Comparison of ENCODE assay signal across 26 cellular contexts in genomic region chr1:101008229-101008628, GRCh38. TPM values are rescaled to one million over a fixed set of nuclear protein-coding genes. Genes with fewer than 3 reads are reported as not detected.
DNase-seq lines count a peak whose midpoint lies in the region; ATAC-seq, FAIRE-seq and TF ChIP-seq lines count a peak whose summit lies in the region.
"Had no signal": no experiment of that assay in that cellular context is flagged by ENCODE, and none has a peak within 500 bp of the region (broad histone marks: within the 10 kb centered on the region; RNA-seq: fewer than 3 reads in every experiment).

No MANE protein-coding gene starts in this region.

- 85% methylated on average over 2 of the region's 2 CpGs for WGBS in K562 (ENCODE audit: insufficient coverage, low coverage, missing lambda C conversion rate)

- no TSS peak for BruUV-seq in K562 (replicated peaks; lab: Mats Ljungman, UMichigan)

- no peaks in the 10 kb centered on the region for H4K20me1 ChIP-seq in K562 (replicated peaks; ENCODE audit: control insufficient read depth, insufficient read depth, low read length)
- H4K20me1 ChIP-seq: BLaER1 treated with 17β-estradiol and CSF1 and Interleukin-3, amounts not matched to agents 10 nM and 100 nM had no signal

- no peaks in the 10 kb centered on the region for H3K9me3 ChIP-seq in SK-N-MC (ENCODE audit: low read depth, low read length)
- no peaks in the 10 kb centered on the region for H3K9me3 ChIP-seq in K562 (replicated peaks; ENCODE audit: control insufficient read depth, insufficient read depth, low read depth, low read length)
- H3K9me3 ChIP-seq: BLaER1 treated with 17β-estradiol and CSF1 and Interleukin-3, amounts not matched to agents 10 nM and 100 nM; SK-N-SH had no signal

- POLR2A ChIA-PET in K562 (lab: Yijun Ruan, JAX), result no interaction called here

- TF ChIP-seq EP300 in K562 (IDR thresholded peaks at IDR 0.05; ENCODE audit: low read length), result no peak

- no peak for TF ChIP-seq RAD21 in K562 (CRISPR knock-in tag; conservative IDR thresholded peaks at IDR 0.05 in 1 of 2, IDR thresholded peaks at IDR 0.05 in 1 of 2)

- H3K79me2 ChIP-seq in K562 (ENCODE audit: control insufficient read depth, insufficient read depth, low read length), result no peaks in the 10 kb centered on the region

- H3K36me3 Mint-ChIP-seq in stimulated activated memory B cell treated with anti-CD40 and anti-IgM and Interleukin-4, amounts not matched to agents 10 μg/mL and 1 μg/mL and 100 μg/mL, for 72 hours, result peaks cover 52% of the 10 kb centered on the region

- in situ Hi-C loops in K562 (cut with MboI), result no loop called here

- TF ChIP-seq POLR2A in K562 (conservative IDR thresholded peaks at IDR 0.05), result no peak

- H3K9me1 ChIP-seq in K562 (ENCODE audit: control insufficient read depth, insufficient read depth, low read length), result no peaks in the 10 kb centered on the region

- H2AFZ ChIP-seq in K562 (ENCODE audit: low read depth, low read length), result no peak overlapping the region

- H3K4me3 Mint-ChIP-seq in stimulated activated memory B cell treated with anti-CD40 and anti-IgM and Interleukin-4, amounts not matched to agents 10 μg/mL and 1 μg/mL and 100 μg/mL, for 72 hours, result no peak overlapping the region
- H3K4me3 Mint-ChIP-seq: CD4-positive, alpha-beta T cell had no signal

- H3K9ac ChIP-seq in SK-N-MC (ENCODE audit: insufficient read length) (no peak overlapping the region), K562 (ENCODE audit: insufficient read depth in 1 of 2, low read depth in 2 of 2, low read length in 2 of 2) (no peak overlapping the region)
- H3K9ac ChIP-seq: BLaER1 treated with 17β-estradiol and CSF1 and Interleukin-3, amounts not matched to agents 10 nM and 100 nM; SK-N-SH had no signal

- no peak for FAIRE-seq in K562 (lab: Jason Lieb, UNC)
- FAIRE-seq: GM12892, H54 had no signal

- H3K27me3 ChIP-seq in K562 (ENCODE audit: control insufficient read depth in 2 of 2, insufficient read depth in 2 of 2, low read length in 2 of 2), result no peaks in the 10 kb centered on the region
- H3K27me3 ChIP-seq: BLaER1 treated with 17β-estradiol and CSF1 and Interleukin-3, amounts not matched to agents 10 nM and 100 nM had no signal

- peaks cover 15% of the 10 kb centered on the region for H3K4me1 Mint-ChIP-seq in stimulated activated memory B cell treated with anti-CD40 and anti-IgM and Interleukin-4, amounts not matched to agents 10 μg/mL and 1 μg/mL and 100 μg/mL, for 72 hours

- H3K27me3 Mint-ChIP-seq in stimulated activated memory B cell treated with anti-CD40 and anti-IgM and Interleukin-4, amounts not matched to agents 10 μg/mL and 1 μg/mL and 100 μg/mL, for 72 hours, result no peaks in the 10 kb centered on the region
- H3K27me3 Mint-ChIP-seq: CD4-positive, alpha-beta T cell had no signal

- H3K9me3 Mint-ChIP-seq in stimulated activated memory B cell treated with anti-CD40 and anti-IgM and Interleukin-4, amounts not matched to agents 10 μg/mL and 1 μg/mL and 100 μg/mL, for 72 hours, result peaks cover 3% of the 10 kb centered on the region
- H3K9me3 Mint-ChIP-seq: CD4-positive, alpha-beta T cell had no signal

- H3K4me3 ChIP-seq in AG10803 (ENCODE audit: low read length) (no peak overlapping the region), SK-N-MC (no peak overlapping the region), K562 (no peak overlapping the region)
- H3K4me3 ChIP-seq: BLaER1 treated with 17β-estradiol and CSF1 and Interleukin-3, amounts not matched to agents 10 nM and 100 nM had no signal

- TF ChIP-seq CTCF in AG10803 (conservative IDR thresholded peaks at IDR 0.05; ENCODE audit: low read length), result no peak
- no peak for TF ChIP-seq CTCF in K562 (IDR thresholded peaks at IDR 0.05 in 2 of 3, conservative IDR thresholded peaks at IDR 0.05 in 1 of 3; ENCODE audit: insufficient read depth in 2 of 3, low read depth in 1 of 3, low read length in 3 of 3)

- intact Hi-C loops in K562 (cut with micrococcal nuclease), result no loop called here

- peak; percentile 58 for DNase-seq in AG10803 (ENCODE audit: low read depth)
- no peak for DNase-seq in SK-N-MC (ENCODE audit: low read depth, low spot score)
- no peak for DNase-seq in K562 (ENCODE audit: extremely low read depth in 1 of 4, low spot score in 3 of 4)
- peak; percentile 73 for DNase-seq in myocyte (ENCODE audit: low read depth)
- DNase-seq in midbrain (lab: John Stamatoyannopoulos, UW), result no peak
- no peak for DNase-seq in EL
- no peak for DNase-seq in middle frontal gyrus (ENCODE audit: extremely low spot score, low spot score)
- DNase-seq: 8988T; AML-193; CD4-positive, alpha-beta T cell; COR-L47; DMS53; GDM1; Kasumi-1; MV-4-11; NCI-H1105; NCI-H1436 treated with DMSO at 0.1 percent for 48 hours; NCI-H187 treated with DMSO at 0.1 percent for 48 hours; NCI-H524; NCI-H774; SIG-M5; SK-N-SH had no signal

- peak overlapping the region; percentile 26; the same call in 1 of the 2 replicates for H3K27ac ChIP-seq in SK-N-MC
- no peak overlapping the region for H3K27ac ChIP-seq in K562 (ENCODE audit: extremely low read depth, low read depth, low read length)
- H3K27ac ChIP-seq: BLaER1 treated with 17β-estradiol and CSF1 and Interleukin-3, amounts not matched to agents 10 nM and 100 nM had no signal

- H3K36me3 ChIP-seq in SK-N-MC (ENCODE audit: insufficient read depth, low read length) (peaks cover 60% of the 10 kb centered on the region), K562 (ENCODE audit: control insufficient read depth, insufficient read depth, low read length) (peaks cover 69% of the 10 kb centered on the region)

- H3K27ac Mint-ChIP-seq in stimulated activated memory B cell treated with anti-CD40 and anti-IgM and Interleukin-4, amounts not matched to agents 10 μg/mL and 1 μg/mL and 100 μg/mL, for 72 hours, result no peak overlapping the region
- H3K27ac Mint-ChIP-seq: CD4-positive, alpha-beta T cell had no signal

- H3K4me1 ChIP-seq in K562 (replicated peaks in 1 of 2; ENCODE audit: control insufficient read depth in 2 of 2, insufficient read depth in 2 of 2, low read length in 2 of 2), result no peaks in the 10 kb centered on the region; a peak in 1 of 5 replicates

- ATAC-seq in K562, result no peak
- ATAC-seq in stimulated activated memory B cell treated with anti-CD40 and anti-IgM and Interleukin-4, amounts not matched to agents 10 μg/mL and 1 μg/mL and 100 μg/mL, for 72 hours, result no peak

- H3K4me2 ChIP-seq in K562 (ENCODE audit: insufficient read depth, low read length), result no peak overlapping the region
- H3K4me2 ChIP-seq: BLaER1 treated with 17β-estradiol and CSF1 and Interleukin-3, amounts not matched to agents 10 nM and 100 nM; SK-N-SH had no signal

- CTCF ChIA-PET in K562 (lab: Yijun Ruan, JAX; ENCODE audit: low intra/inter-chr PET ratio), result no interaction called here

TF ChIP-seq in K562, 482 proteins besides CTCF, POLR2A, EP300 and RAD21 (continues in another document):
- TF ChIP-seq BMI1 (IDR thresholded peaks at IDR 0.05; ENCODE audit: low read length), result no peak
- TF ChIP-seq HDAC3 (IDR thresholded peaks at IDR 0.05; ENCODE audit: borderline replicate concordance, partially characterized antibody), result no peak
- no peak for TF ChIP-seq SRSF7 (optimal IDR thresholded peaks at IDR 0.05; ENCODE audit: low read depth, low read length)
- TF ChIP-seq IRF1 (CRISPR knock-in tag; IDR thresholded peaks at IDR 0.05; ENCODE audit: borderline replicate concordance), result no peak
- no peak for TF ChIP-seq CHD4 (IDR thresholded peaks at IDR 0.05; ENCODE audit: insufficient read depth, insufficient replicate concordance, low read depth, low read length, poor library complexity, severe bottlenecking)
- TF ChIP-seq THAP12 (CRISPR knock-in tag; IDR thresholded peaks at IDR 0.05), result no peak
- TF ChIP-seq RFX1 (IDR thresholded peaks at IDR 0.05), result peak; percentile 7; the same call in 1 of the 2 replicates

RNA-seq across cellular contexts. Expression of gene DPH5, which starts 17.4 kb away (rescaled TPM):
- 39.8 and 53.6 TPM in 2 replicates for total RNA-seq in K562 (2011; cell fraction: chromatin; rRNA removed; ENCODE audit: low replicate concordance)
- total RNA-seq in K562 (2011; cell fraction: nucleolus; rRNA removed), result 31.2 and 32.4 TPM in 2 replicates
- total RNA-seq in K562 (2011; cell fraction: nucleoplasm; rRNA removed), result 50.4 and 76.4 TPM in 2 replicates
- total RNA-seq in K562 (2014; rRNA removed) (33.8 and 37.6 TPM in 2 replicates), K562 (2014; rRNA removed; fragmentation: Illumina TruSeq; extraction: Trizol) (94.7 and 97.2 TPM in 2 replicates), K562 (2015; rRNA removed; fragmentation: Illumina TruSeq; extraction: Trizol) (63.3 and 71.0 TPM in 2 replicates), K562 (2021) (66.2 and 66.6 TPM in 2 replicates), myocyte (42.2 and 49.7 TPM in 2 replicates)
- polyA plus RNA-seq in K562 (2011; rRNA removed) (136 and 159 TPM in 2 replicates), K562 (2014; fragmentation: Illumina TruSeq; extraction: Trizol) (74.3 and 89.7 TPM in 2 replicates), K562 (2014; fragmentation: Nextera tagmentation; extraction: Ambion mirVana) (100 to 1,000 TPM; 121 to 152 TPM), K562 (2014; rRNA removed) (68.2 and 88.8 TPM in 2 replicates)
- 53.4 and 114 TPM in 2 replicates for polyA plus RNA-seq in K562 (2011; cell fraction: cytosol; rRNA removed)
- polyA plus RNA-seq in K562 (2011; cell fraction: nucleus; rRNA removed), result 33.1 and 52.9 TPM in 2 replicates
- polyA plus RNA-seq in K562 (2012), result 55.0 and 75.1 TPM in 2 replicates
- polyA minus RNA-seq in K562 (2011; rRNA and poly(A)+ RNA removed), result 60.9 and 68.3 TPM in 2 replicates
- 18.3 and 19.9 TPM in 2 replicates for polyA minus RNA-seq in K562 (2011; cell fraction: cytosol; rRNA and poly(A)+ RNA removed)
- 20.3 and 38.9 TPM in 2 replicates for polyA minus RNA-seq in K562 (2011; cell fraction: nucleus; rRNA and poly(A)+ RNA removed)
- 38.7 TPM for polyA plus RNA-seq in myocyte (2012)

Comparison
In these comparisons a context has a peak if more than half of its experiments do, and no peak if none do; other contexts are left out.
1. DNase-seq: peak in AG10803 (single experiment) and myocyte (single experiment); none in SK-N-MC (single experiment), K562 (0 of 4), midbrain (single experiment), EL (single experiment) and middle frontal gyrus (single experiment).